22 cellular contexts compared by ENCODE assay signal in the genomic region with DNA sequence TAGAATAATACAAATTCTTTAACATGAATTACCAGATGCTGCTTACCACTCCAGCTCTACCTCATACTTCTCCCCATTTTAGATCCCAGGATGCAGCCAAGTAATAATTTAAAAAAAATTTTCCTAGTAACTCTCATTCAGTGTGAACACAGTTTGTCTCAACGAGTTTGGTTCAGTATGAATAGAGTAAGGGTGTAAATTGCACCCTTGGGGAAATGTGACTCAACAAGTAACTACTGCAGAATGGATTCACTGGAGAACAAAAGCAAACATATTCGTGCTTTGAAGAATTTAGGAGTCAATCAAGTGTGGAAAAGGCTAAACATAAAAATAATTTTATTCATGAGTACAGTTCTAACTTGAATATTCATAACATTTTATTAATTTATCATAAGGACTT. TPM values are rescaled to one million over a fixed set of nuclear protein-coding genes. Genes with fewer than 3 reads are reported as not detected.
DNase-seq lines count a peak whose midpoint lies in the region; FAIRE-seq and TF ChIP-seq lines count a peak whose summit lies in the region.
"Had no signal": no experiment of that assay in that cellular context is flagged by ENCODE, and none has a peak within 500 bp of the region (broad histone marks: within the 10 kb centered on the region; RNA-seq: fewer than 3 reads in every experiment).

No MANE protein-coding gene starts in this region.

- H3K9ac ChIP-seq in OCI-LY1 (ENCODE audit: low read length): no peak overlapping the region

- H3K4me3 ChIP-seq in breast epithelium: no peak overlapping the region
- H3K4me3 ChIP-seq in OCI-LY1 (ENCODE audit: low read depth, low read length, poor library complexity, severe bottlenecking): no peak overlapping the region

- no peaks in the 10 kb centered on the region for H3K79me2 ChIP-seq in OCI-LY1 (ENCODE audit: insufficient read depth, low read length)

- no peak overlapping the region for H2AFZ ChIP-seq in OCI-LY1 (ENCODE audit: low read length)

- no peak for DNase-seq in MCF 10A (ENCODE audit: unreplicated experiment)
- DNase-seq in breast epithelium (ENCODE audit: low spot score in 2 of 2): no peak
- DNase-seq in central memory CD4-positive, alpha-beta T cell: no peak
- no peak for DNase-seq in T-helper 1 cell
- no peak for DNase-seq in NCI-H2196 treated with DMSO at 0.1 percent for 48 hours (lab: John Stamatoyannopoulos, UW; ENCODE audit: unreplicated experiment)
- DNase-seq: BE2C; CD8-positive, alpha-beta memory T cell; GF-D8; H7; MM.1S; NCI-H1092 treated with DMSO at 0.1 percent for 48 hours; NCI-H2029; NCI-H226; NCI-H524 treated with DMSO at 0.1 percent for 48 hours; RPMI8226; T-helper 17 cell had no signal

- no peaks in the 10 kb centered on the region for H3K9me2 ChIP-seq in OCI-LY1 (ENCODE audit: low read depth, low read length)

- H3K27ac ChIP-seq in breast epithelium (no peak overlapping the region), OCI-LY1 (ENCODE audit: low read depth, low read length, poor library complexity, severe bottlenecking) (peak overlapping the region; percentile 90)

- no peak overlapping the region for H3K4me3 Mint-ChIP-seq in MCF 10A (ENCODE audit: unreplicated experiment)
- H3K4me3 Mint-ChIP-seq: CD8-positive, alpha-beta memory T cell; T-helper 17 cell had no signal

- intact Hi-C loops in MCF 10A (cut with micrococcal nuclease) (no loop called here), breast epithelium (cut with DNase I; ENCODE audit: low total_unique reads) (no loop called here)

- H3K4me1 Mint-ChIP-seq in MCF 10A (ENCODE audit: insufficient read depth, unreplicated experiment): peaks cover 23% of the 10 kb centered on the region
- H3K4me1 Mint-ChIP-seq: CD8-positive, alpha-beta memory T cell; T-helper 17 cell had no signal

- POLR2A ChIA-PET in MCF 10A (lab: Yijun Ruan, JAX): interaction anchor here (0.6 to 0.9 kb wide), 3 partner anchors 8 to 286 kb away, joined by 3 to 4 read pairs (median 3); no protein-coding TSS in a partner anchor

- H3F3A ChIP-seq in OCI-LY1 (ENCODE audit: insufficient read depth, low read length): no peaks in the 10 kb centered on the region

- no peaks in the 10 kb centered on the region for H4K20me1 ChIP-seq in OCI-LY1 (ENCODE audit: insufficient read depth, low read length)

- no peaks in the 10 kb centered on the region for H3K9me3 ChIP-seq in breast epithelium
- no peaks in the 10 kb centered on the region for H3K9me3 ChIP-seq in OCI-LY1 (ENCODE audit: low read length)
- H3K9me3 ChIP-seq: BE2C had no signal

- H3K9me3 Mint-ChIP-seq in MCF 10A (ENCODE audit: unreplicated experiment): peaks cover 8% of the 10 kb centered on the region

- BruUV-seq in MCF 10A (replicated peaks; lab: Mats Ljungman, UMichigan): no TSS peak

- no peak overlapping the region for H3K4me2 ChIP-seq in OCI-LY1 (ENCODE audit: low read length)

- H3K4me1 ChIP-seq in breast epithelium (no peaks in the 10 kb centered on the region), OCI-LY1 (ENCODE audit: insufficient read depth, low read length, severe bottlenecking) (peaks cover 56% of the 10 kb centered on the region)
- H3K4me1 ChIP-seq: BE2C had no signal

- H3K36me3 ChIP-seq in breast epithelium (no peaks in the 10 kb centered on the region), OCI-LY1 (ENCODE audit: insufficient read depth, low read length) (no peaks in the 10 kb centered on the region)
- H3K36me3 ChIP-seq: BE2C had no signal

- H3K36me3 Mint-ChIP-seq in MCF 10A (ENCODE audit: insufficient read depth, unreplicated experiment): no peaks in the 10 kb centered on the region
- H3K36me3 Mint-ChIP-seq: CD8-positive, alpha-beta memory T cell had no signal

- peak overlapping the region; percentile 26 for H3K27ac Mint-ChIP-seq in MCF 10A (ENCODE audit: low read depth, unreplicated experiment)
- H3K27ac Mint-ChIP-seq: CD8-positive, alpha-beta memory T cell; T-helper 17 cell had no signal

- TF ChIP-seq POLR2A in breast epithelium (IDR thresholded peaks at IDR 0.05): no peak

- no peak for TF ChIP-seq CTCF in MCF 10A (IDR thresholded peaks at IDR 0.05; ENCODE audit: unreplicated experiment)
- TF ChIP-seq CTCF in breast epithelium (IDR thresholded peaks at IDR 0.05): no peak
- TF ChIP-seq CTCF in OCI-LY1 (IDR thresholded peaks at IDR 0.05; ENCODE audit: low read length): no peak

- CTCF ChIA-PET in MCF 10A (lab: Yijun Ruan, JAX): no interaction called here

- peak; percentile 74 for FAIRE-seq in islet of Langerhans (lab: Jason Lieb, UNC)
- FAIRE-seq: D721Med, GM19239 had no signal

- no peaks in the 10 kb centered on the region for H3K27me3 Mint-ChIP-seq in MCF 10A (ENCODE audit: insufficient read depth, unreplicated experiment)
- H3K27me3 Mint-ChIP-seq: CD8-positive, alpha-beta memory T cell had no signal

- no peaks in the 10 kb centered on the region for H3K27me3 ChIP-seq in breast epithelium
- H3K27me3 ChIP-seq in OCI-LY1 (ENCODE audit: insufficient read depth, low read length): no peaks in the 10 kb centered on the region

RNA-seq across cellular contexts. Expression of a gene that starts 23.0 kb away (rescaled TPM):
- 0.42 TPM in 1 of 2 replicates, not detected in the other for total RNA-seq in MCF 10A (2022)
- total RNA-seq in breast epithelium: 10 to 100 TPM in 1 of 3 donors, 1 to 10 TPM in 1, under 1 TPM in 1; 0.32 to 18.6 (median 1.3) TPM
- total RNA-seq: CD8-positive, alpha-beta memory T cell; Daoy; OCI-LY7; T-helper 17 cell had no signal
